Comparison of ENCODE assay signal across 9 cellular contexts in the genomic region with DNA sequence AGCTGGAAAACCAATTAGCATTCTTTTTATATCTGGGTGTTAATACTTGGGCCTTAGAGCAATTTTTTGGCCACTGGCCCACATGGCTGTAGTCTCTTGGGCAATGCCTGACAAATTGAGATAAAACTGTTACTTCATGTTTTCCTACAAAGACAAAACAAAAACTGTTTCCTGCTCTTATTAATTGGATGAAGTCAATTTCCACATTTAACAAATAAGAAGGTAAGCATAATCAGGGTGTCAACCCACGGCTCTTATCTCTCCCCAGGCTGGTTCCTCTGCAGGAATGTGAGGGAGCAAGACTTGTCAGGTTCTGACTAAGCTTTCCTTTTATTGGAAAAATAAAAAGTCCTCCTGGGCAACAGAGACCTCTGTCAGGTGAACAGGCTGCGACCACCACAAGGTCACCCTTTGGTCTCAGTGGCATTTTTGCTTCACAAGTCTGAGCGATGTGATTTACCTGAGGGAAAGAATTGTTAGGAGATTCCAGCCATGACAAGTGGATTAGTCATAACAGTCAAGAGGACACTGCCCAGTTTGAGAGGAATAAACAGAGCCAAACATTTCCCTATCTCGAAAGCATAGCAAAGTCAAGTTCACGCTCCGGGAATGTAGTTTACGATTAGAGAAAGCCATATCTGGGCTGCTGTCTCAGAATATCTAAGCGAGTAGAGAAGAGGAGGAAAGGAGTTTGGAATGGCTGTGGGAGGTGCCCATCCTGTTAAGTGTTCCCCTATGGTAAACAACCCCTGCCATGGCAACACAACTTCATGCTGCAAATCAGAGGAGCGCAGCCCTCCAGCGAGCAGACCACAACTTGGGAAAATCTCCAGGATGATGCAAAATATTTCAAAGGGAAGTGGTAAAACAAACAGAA.
A peak's percentile ranks its signal among the peaks of the same experiment; 100 is the strongest.
DNase-seq lines count a peak whose midpoint lies in the region; ATAC-seq and TF ChIP-seq lines count a peak whose summit lies in the region.
"Had no signal": no experiment of that assay in that cellular context is flagged by ENCODE, and none has a peak within 500 bp of the region (broad histone marks: within the 10 kb centered on the region; RNA-seq: fewer than 3 reads in every experiment).

No MANE protein-coding gene starts in this region.

- DNase-seq in KBM-7 (peak; percentile 33), breast epithelium (ENCODE audit: low spot score in 2 of 2) (peak in 1 of 2 donors; percentile 72), left colon (peak in 1 of 2 donors; percentile 10), type B pancreatic cell (ENCODE audit: extremely low spot score, unreplicated experiment) (no peak), amygdala (lab: John Stamatoyannopoulos, UW) (no peak), OCI-LY7 (ENCODE audit: low spot score) (no peak)
- no peak for DNase-seq in activated CD4-positive, alpha-beta T cell treated with anti-CD3 and anti-CD28 coated beads for 4 hours
- DNase-seq: NCI-H2171 treated with DMSO at 0.1 percent for 48 hours had no signal

- H3K9me2 ChIP-seq in OCI-LY7 (ENCODE audit: insufficient read depth, low read length) = no peaks in the 10 kb centered on the region

- no peaks in the 10 kb centered on the region for H3K9me3 ChIP-seq in breast epithelium
- no peaks in the 10 kb centered on the region for H3K9me3 ChIP-seq in OCI-LY7 (ENCODE audit: low read length)

- CTCF ChIA-PET in OCI-LY7 (lab: Charles Lee; ENCODE audit: unreplicated experiment) = no interaction called here

- H3K36me3 ChIP-seq in breast epithelium = no peaks in the 10 kb centered on the region
- no peaks in the 10 kb centered on the region for H3K36me3 ChIP-seq in OCI-LY7 (ENCODE audit: insufficient read depth, low read length)

- TF ChIP-seq CTCF in breast epithelium (IDR thresholded peaks at IDR 0.05) (no peak), type B pancreatic cell (conservative IDR thresholded peaks at IDR 0.05) (no peak), OCI-LY7 (conservative IDR thresholded peaks at IDR 0.05; ENCODE audit: low read length) (no peak)

- H3K36me3 Mint-ChIP-seq in type B pancreatic cell = no peaks in the 10 kb centered on the region

- H3K4me3 Mint-ChIP-seq in type B pancreatic cell = peak overlapping the region; percentile 80

- H3K4me1 ChIP-seq in breast epithelium = peaks cover 4 to 17% of the 10 kb centered on the region in 2 donors
- H3K4me1 ChIP-seq in OCI-LY7 (ENCODE audit: insufficient read depth, low read length, poor library complexity, severe bottlenecking) = no peaks in the 10 kb centered on the region

- TF ChIP-seq POLR2A in breast epithelium (IDR thresholded peaks at IDR 0.05) = no peak

- no peaks in the 10 kb centered on the region for H3K27me3 Mint-ChIP-seq in type B pancreatic cell

- peak overlapping the region; percentile 7 to 43 (median 24) for H3K4me3 ChIP-seq in breast epithelium
- no peak overlapping the region for H3K4me3 ChIP-seq in OCI-LY7 (ENCODE audit: low read depth, low read length, poor library complexity, severe bottlenecking)

- intact Hi-C loops in breast epithelium (cut with DNase I; ENCODE audit: low total_unique reads) = loop anchor here (5.0 kb wide), 1 partner anchor 168 kb away; no protein-coding TSS in a partner anchor
- intact Hi-C loops in left colon (cut with DNase I, micrococcal nuclease) = loop anchor here in 1 of 2 donors (10.0 kb wide), 1 partner anchor 170 kb away; a partner anchor contains a TSS
- intact Hi-C loops in OCI-LY7 (cut with micrococcal nuclease; ENCODE audit: unreplicated experiment) = no loop called here

- peaks cover 16% of the 10 kb centered on the region for H3K4me1 Mint-ChIP-seq in type B pancreatic cell (ENCODE audit: unreplicated experiment)

- BruUV-seq in OCI-LY7 (replicated peaks; lab: Mats Ljungman, UMichigan) = no TSS peak

- no peaks in the 10 kb centered on the region for H3K79me2 ChIP-seq in OCI-LY7 (ENCODE audit: insufficient read depth, low read depth, low read length)

- peak overlapping the region; percentile 89 for H3K27ac Mint-ChIP-seq in type B pancreatic cell

- peak overlapping the region; percentile 85 for H3K27ac ChIP-seq in breast epithelium
- H3K27ac ChIP-seq in OCI-LY7 (ENCODE audit: low read depth, low read length, poor library complexity, severe bottlenecking) = no peak overlapping the region

- H3K4me2 ChIP-seq in OCI-LY7 (ENCODE audit: low read length) = no peak overlapping the region

- H4K20me1 ChIP-seq in OCI-LY7 (ENCODE audit: insufficient read depth, low read length) = no peaks in the 10 kb centered on the region

- ATAC-seq in left colon = peak; percentile 29
- ATAC-seq in HG03175 (IDR thresholded peaks at IDR 0.05; ENCODE audit: unreplicated experiment) = no peak

- no peaks in the 10 kb centered on the region for H3K27me3 ChIP-seq in breast epithelium

- in situ Hi-C loops in KBM-7 (cut with MboI; ENCODE audit: low pct_unique_long_range_greater_than_20kb, low sequenced_read_pairs) = no loop called here

- H3K9me3 Mint-ChIP-seq in type B pancreatic cell = peaks cover 5% of the 10 kb centered on the region

- POLR2A ChIA-PET in OCI-LY7 (lab: Charles Lee) = no interaction called here

- no peak overlapping the region for H2AFZ ChIP-seq in OCI-LY7 (ENCODE audit: low read length)
